ENCODE assay signal across 25 cellular contexts in the genomic region with DNA sequence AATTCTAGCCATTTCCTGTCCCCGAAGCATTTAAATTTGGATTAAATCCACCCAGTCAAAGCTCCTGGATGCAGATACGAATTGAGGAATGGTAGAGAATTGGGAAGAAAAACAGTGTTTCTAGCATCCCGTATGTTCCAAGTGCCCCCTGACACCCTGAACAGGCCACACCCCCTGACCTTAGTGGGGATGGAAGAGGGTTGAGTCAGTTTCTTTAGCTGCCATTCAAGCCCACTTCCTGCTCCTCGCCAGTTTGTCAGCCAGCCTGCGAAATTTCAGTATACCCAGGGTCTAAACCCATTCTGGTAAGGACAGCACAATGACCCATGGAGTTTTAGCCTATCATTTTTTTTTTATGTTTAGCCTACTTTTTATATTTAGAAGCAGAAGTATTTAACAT.
DNase-seq lines count a peak whose midpoint lies in the region; ATAC-seq, FAIRE-seq and TF ChIP-seq lines count a peak whose summit lies in the region.
"Had no signal": no experiment of that assay in that cellular context is flagged by ENCODE, and none has a peak within 500 bp of the region (broad histone marks: within the 10 kb centered on the region; RNA-seq: fewer than 3 reads in every experiment).

No MANE protein-coding gene starts in this region.

- TF ChIP-seq CTCF in H1 (IDR thresholded peaks at IDR 0.05; ENCODE audit: control extremely low read depth in 1 of 3, insufficient read depth in 1 of 3, low read depth in 1 of 3, low read length in 3 of 3) (no peak), transverse colon (IDR thresholded peaks at IDR 0.05) (no peak)

- no peaks in the 10 kb centered on the region for H3K79me2 ChIP-seq in H1 (ENCODE audit: control insufficient read depth in 1 of 2, insufficient read depth in 2 of 2, low read length in 2 of 2)

- no peak overlapping the region for H4K91ac ChIP-seq in H1 (replicated peaks; ENCODE audit: insufficient read length, low read length)
- H4K91ac ChIP-seq in mesenchymal stem cell (ENCODE audit: low read length): no peak overlapping the region

- no peak overlapping the region for H3K14ac ChIP-seq in H1 (ENCODE audit: insufficient read length)
- no peak overlapping the region for H3K14ac ChIP-seq in mesenchymal stem cell (ENCODE audit: low read length in 2 of 2)

- H3K23ac ChIP-seq in H1 (ENCODE audit: insufficient read length) (no peak overlapping the region), mesenchymal stem cell (ENCODE audit: low read length in 2 of 2) (no peak overlapping the region)

- H3K18ac ChIP-seq in H1 (ENCODE audit: extremely low read depth, low read length) (no peak overlapping the region), mesenchymal stem cell (ENCODE audit: low read depth in 1 of 2, low read length in 2 of 2) (peak overlapping the region in 1 of 2 experiments; percentile 18)

- H3K4me3 ChIP-seq in H1 (ENCODE audit: extremely low read depth in 1 of 4, insufficient read depth in 2 of 4, low read depth in 3 of 4, low read length in 4 of 4) (no peak overlapping the region), mesenchymal stem cell (ENCODE audit: insufficient read depth in 1 of 2, low read depth in 1 of 2, low read length in 2 of 2) (no peak overlapping the region), transverse colon (no peak overlapping the region)
- H3K4me3 ChIP-seq: K562, Peyer's patch had no signal

- H3K9me3 ChIP-seq in H1 (ENCODE audit: insufficient read depth in 2 of 2, low read depth in 1 of 2, low read length in 1 of 2): no peaks in the 10 kb centered on the region
- H3K9me3 ChIP-seq in mesenchymal stem cell (ENCODE audit: control insufficient read depth, low read length): no peaks in the 10 kb centered on the region
- no peaks in the 10 kb centered on the region for H3K9me3 ChIP-seq in transverse colon
- H3K9me3 ChIP-seq: BE2C, Caco-2, Peyer's patch had no signal

- H3K9ac ChIP-seq in H1 (replicated peaks in 1 of 4; ENCODE audit: extremely low read depth in 1 of 4, low read depth in 3 of 4, low read length in 3 of 4) (no peak overlapping the region), mesenchymal stem cell (ENCODE audit: low read length) (no peak overlapping the region)

- intact Hi-C loops in transverse colon (cut with DNase I; ENCODE audit: low total_unique reads): no loop called here

- H3K27ac ChIP-seq in H1 (ENCODE audit: low read depth, low read length) (no peak overlapping the region), mesenchymal stem cell (ENCODE audit: low read length, poor library complexity, severe bottlenecking) (no peak overlapping the region), transverse colon (no peak overlapping the region)
- H3K27ac ChIP-seq: Peyer's patch had no signal

- TF ChIP-seq EP300 in H1 (IDR thresholded peaks at IDR 0.05; ENCODE audit: borderline replicate concordance in 1 of 2, low read depth in 2 of 2, low read length in 2 of 2): no peak
- no peak for TF ChIP-seq EP300 in transverse colon (IDR thresholded peaks at IDR 0.05; ENCODE audit: low read depth)

- in situ Hi-C loops in transverse colon (cut with MboI; ENCODE audit: low pct_ligation_motif_present in 1 of 4, low pct_unique_long_range_greater_than_20kb in 1 of 4, low sequenced_read_pairs in 3 of 4): no loop called here

- H2BK15ac ChIP-seq in H1 (ENCODE audit: low read length) (no peak overlapping the region), mesenchymal stem cell (ENCODE audit: low read depth, poor library complexity, severe bottlenecking) (no peak overlapping the region)

- H2AK5ac ChIP-seq in H1 (ENCODE audit: low read depth, low read length) (no peak overlapping the region), mesenchymal stem cell (ENCODE audit: low read length, severe bottlenecking) (no peak overlapping the region)

- H4K20me1 ChIP-seq in H1 (replicated peaks in 1 of 2; ENCODE audit: control insufficient read depth in 1 of 2, insufficient read depth in 2 of 2, low read length in 2 of 2): no peaks in the 10 kb centered on the region

- no peak overlapping the region for H3K56ac ChIP-seq in H1 (replicated peaks; ENCODE audit: insufficient read length, low read depth, low read length)

- 71% methylated on average over 5 of the region's 5 CpGs; no CpG with 5 or more reads in 1 of the 2 experiments for WGBS in H1 (ENCODE audit: extremely low coverage in 1 of 2, insufficient coverage in 1 of 2, insufficient read length in 1 of 2, insufficient replicate concordance in 2 of 2, low coverage in 1 of 2, low lambda C conversion rate in 2 of 2, missing lambda C conversion rate in 1 of 2), 2 experiments
- 28% methylated on average over 4 of the region's 5 CpGs for WGBS in mesenchymal stem cell
- 81 to 100% methylated on average over 2 to 5 of the region's 5 CpGs for WGBS in transverse colon (ENCODE audit: low coverage in 1 of 2), 2 donors

- H4K8ac ChIP-seq in H1 (ENCODE audit: extremely low read depth, insufficient read depth, low read length): no peak overlapping the region
- H4K8ac ChIP-seq in mesenchymal stem cell (ENCODE audit: low read length): no peak overlapping the region

- H3K36me3 ChIP-seq in H1 (ENCODE audit: control insufficient read depth in 2 of 4, insufficient read depth in 4 of 4, low read length in 3 of 4): no peaks in the 10 kb centered on the region
- H3K36me3 ChIP-seq in mesenchymal stem cell (ENCODE audit: control insufficient read depth in 1 of 2, insufficient read depth in 2 of 2, low read depth in 1 of 2, low read length in 2 of 2): no peaks in the 10 kb centered on the region
- no peaks in the 10 kb centered on the region for H3K36me3 ChIP-seq in transverse colon
- H3K36me3 ChIP-seq: BE2C, Peyer's patch had no signal

- TF ChIP-seq POLR2A in H1 (IDR thresholded peaks at IDR 0.05; ENCODE audit: control extremely low read depth in 1 of 2, low read depth in 2 of 2, low read length in 2 of 2) (no peak), GM12891 (IDR thresholded peaks at IDR 0.05; ENCODE audit: low read depth, low read length) (no peak), transverse colon (IDR thresholded peaks at IDR 0.05) (no peak)

- TF ChIP-seq RAD21 in H1 (IDR thresholded peaks at IDR 0.05 in 1 of 2, conservative IDR thresholded peaks at IDR 0.05 in 1 of 2; ENCODE audit: low read depth in 2 of 2, low read length in 2 of 2): no peak

- H3K4me1 ChIP-seq in H1 (replicated peaks in 1 of 4; ENCODE audit: control insufficient read depth in 3 of 4, insufficient read depth in 4 of 4, low read length in 3 of 4) (no peaks in the 10 kb centered on the region), mesenchymal stem cell (ENCODE audit: control insufficient read depth, insufficient read depth, low read depth, low read length) (peaks cover 4% of the 10 kb centered on the region), transverse colon (no peaks in the 10 kb centered on the region)
- H3K4me1 ChIP-seq: BE2C, Peyer's patch had no signal

- DNase-seq in Daoy (ENCODE audit: low read depth) (peak; percentile 69), M059J (ENCODE audit: low read depth) (peak; percentile 65), H1 (ENCODE audit: low read depth in 1 of 2, low spot score in 2 of 2) (no peak), mesenchymal stem cell (peak; percentile 16), GM12891 (ENCODE audit: insufficient read length, low spot score) (no peak), transverse colon (no peak), DMS153 treated with DMSO at 0.1 percent for 48 hours (lab: John Stamatoyannopoulos, UW; ENCODE audit: unreplicated experiment) (no peak)
- DNase-seq: BE2C; Caco-2; CD4-positive, alpha-beta T cell; DMS153; EL; HCEC 1CT; NCI-H1105 treated with DMSO at 0.1 percent for 48 hours; NCI-H1694; NCI-H2107; NCI-H2227 treated with DMSO at 0.1 percent for 48 hours; NCI-H510A treated with DMSO at 0.1 percent for 48 hours; NCI-H82; Peyer's patch; SW 1271 had no signal

- H3K4ac ChIP-seq in H1 (replicated peaks; ENCODE audit: insufficient read length, low read depth, low read length) (no peak overlapping the region), mesenchymal stem cell (ENCODE audit: low read depth in 1 of 2, low read length in 2 of 2) (no peak overlapping the region)

- no peak overlapping the region for H2BK12ac ChIP-seq in H1 (ENCODE audit: low read depth, low read length)
- H2BK12ac ChIP-seq in mesenchymal stem cell (ENCODE audit: low read length in 2 of 2): no peak overlapping the region

- no peaks in the 10 kb centered on the region for H3K23me2 ChIP-seq in H1 (ENCODE audit: low read depth, low read length)

- H3K4me2 ChIP-seq in H1 (ENCODE audit: insufficient read depth in 1 of 2, low read depth in 2 of 2, low read length in 2 of 2) (no peak overlapping the region), mesenchymal stem cell (ENCODE audit: low read length, poor library complexity, severe bottlenecking) (no peak overlapping the region)

- CTCF ChIA-PET in H1 (lab: Charles Lee; ENCODE audit: partially characterized antibody): interaction anchor here (0.6 to 2.6 kb wide), 4 partner anchors 38 to 581 kb away, joined by 3 to 9 read pairs (median 3); no protein-coding TSS in a partner anchor

- peak; percentile 32 for FAIRE-seq in H1 (lab: Jason Lieb, UNC)
- FAIRE-seq in GM12891 (lab: Jason Lieb, UNC): no peak
- FAIRE-seq: A204.1, GM12892, K562 had no signal

- no peaks in the 10 kb centered on the region for H3K27me3 ChIP-seq in H1 (replicated peaks in 1 of 4; ENCODE audit: control insufficient read depth in 3 of 4, extremely low read depth in 1 of 4, insufficient read depth in 3 of 4, low read length in 3 of 4)
- H3K27me3 ChIP-seq in mesenchymal stem cell (ENCODE audit: control insufficient read depth in 1 of 2, insufficient read depth in 1 of 2, low read length in 2 of 2): peaks cover 4 to 14% of the 10 kb centered on the region in 2 experiments
- H3K27me3 ChIP-seq in transverse colon: no peaks in the 10 kb centered on the region
- H3K27me3 ChIP-seq: BE2C, Peyer's patch had no signal

- POLR2A ChIA-PET in H1 (lab: Charles Lee; ENCODE audit: partially characterized antibody): no interaction called here

- no peak overlapping the region for H2BK20ac ChIP-seq in H1 (ENCODE audit: low read length)

- H2AFZ ChIP-seq in H1 (ENCODE audit: low read length): 0 out of 2 replicates have a peak overlapping the region, but pooled peaks have one; percentile 37
- H2AFZ ChIP-seq in mesenchymal stem cell (ENCODE audit: low read depth, low read length): no peak overlapping the region

- H2BK120ac ChIP-seq in H1 (replicated peaks; ENCODE audit: low read depth, low read length) (no peak overlapping the region), mesenchymal stem cell (ENCODE audit: low read depth, low read length) (no peak overlapping the region)

- no peak overlapping the region for H2BK5ac ChIP-seq in H1 (ENCODE audit: low read depth, low read length)
- no peak overlapping the region for H2BK5ac ChIP-seq in mesenchymal stem cell (ENCODE audit: low read depth, low read length, poor library complexity, severe bottlenecking)

- no peak for ATAC-seq in GM19395 (IDR thresholded peaks at IDR 0.05; ENCODE audit: unreplicated experiment)
- ATAC-seq: K562 had no signal

- no peak overlapping the region for H4K5ac ChIP-seq in H1 (ENCODE audit: insufficient read length, low read depth, low read length)

- no peaks in the 10 kb centered on the region for H3K79me1 ChIP-seq in H1 (ENCODE audit: low read depth, low read length)
- no peaks in the 10 kb centered on the region for H3K79me1 ChIP-seq in mesenchymal stem cell (replicated peaks; ENCODE audit: low read length, poor library complexity, severe bottlenecking)

TF ChIP-seq in H1, 55 proteins besides CTCF, POLR2A, EP300 and RAD21 (continues in another document):
- no peak for TF ChIP-seq TAF1 (IDR thresholded peaks at IDR 0.05; ENCODE audit: low read depth, low read length)

Comparison
In these comparisons a context has a peak if more than half of its experiments do, and no peak if none do; other contexts are left out.
1. DNase-seq: peak in Daoy (single experiment), M059J (single experiment) and mesenchymal stem cell (single experiment); none in H1 (0 of 2), GM12891 (single experiment), transverse colon (single experiment) and DMS153 treated with DMSO at 0.1 percent for 48 hours (single experiment).